8 cellular contexts compared by ENCODE assay signal in the genomic region with DNA sequence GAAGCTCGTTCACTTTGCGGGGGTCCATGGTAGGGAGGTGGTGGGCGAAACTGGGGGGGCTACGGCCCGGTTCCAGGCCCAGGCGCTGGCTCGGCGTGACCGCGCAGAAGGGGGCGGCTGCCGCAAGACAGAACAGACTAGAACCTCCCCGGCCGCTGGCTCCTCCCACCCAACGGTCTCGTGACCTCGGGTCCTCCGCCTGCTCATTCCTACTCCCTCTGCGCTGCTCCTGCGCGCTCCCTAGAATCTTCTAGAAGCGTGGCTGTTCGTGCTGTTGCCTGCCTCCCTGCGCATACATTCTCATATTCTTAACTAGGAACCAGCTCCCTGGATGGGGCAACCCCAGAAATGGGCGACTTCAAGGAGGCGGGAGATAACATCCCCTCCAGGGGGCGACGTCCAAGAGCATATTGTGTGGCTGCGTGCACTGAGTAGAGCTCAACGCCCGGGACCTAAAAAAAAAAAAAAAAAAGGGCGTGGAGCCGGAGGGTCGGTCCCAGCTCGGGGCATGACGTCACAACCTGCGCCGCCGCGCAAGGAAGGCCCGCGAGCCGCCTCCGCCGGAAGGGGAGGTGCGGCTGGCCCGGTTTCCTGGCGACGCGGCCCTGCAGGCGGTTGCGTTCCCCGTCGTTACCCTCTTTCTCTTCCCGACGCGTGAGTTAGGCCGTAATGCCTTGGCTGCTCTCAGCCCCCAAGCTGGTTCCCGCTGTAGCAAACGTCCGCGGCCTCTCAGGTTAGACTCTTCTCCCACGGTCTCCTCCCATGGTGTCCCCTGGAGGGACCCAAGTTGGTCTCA. TPM values are rescaled to one million over a fixed set of nuclear protein-coding genes. Genes with fewer than 3 reads are reported as not detected.
DNase-seq lines count a peak whose midpoint lies in the region; ATAC-seq and TF ChIP-seq lines count a peak whose summit lies in the region.

ST13 (minus strand) TSS at position 127 of the 796 bp plus-strand sequence; CDS start at position 28, 99 bp downstream.
XPNPEP3 (plus strand) TSS at position 636 of the 796 bp plus-strand sequence; CDS start at position 670, 34 bp downstream.

- peak within 1 kb of the TSS; percentile 100 for H3K27ac Mint-ChIP-seq in CD14-positive monocyte

- H3K9me3 Mint-ChIP-seq in CD14-positive monocyte: no peaks in the 10 kb centered on the region

- intact Hi-C loops in CD14-positive monocyte (cut with micrococcal nuclease): loop anchor here (5.0 kb wide), 2 partner anchors 39 to 431 kb away; partner anchors contain the start of genes SLC25A17 (in 2 of the 2) and RANGAP1 (in 1 of the 2)

- H3K36me3 Mint-ChIP-seq in CD14-positive monocyte: peaks cover 3 to 11% of the 10 kb centered on the region in 2 donors

- H3K4me1 Mint-ChIP-seq in CD14-positive monocyte: peaks cover 22% of the 10 kb centered on the region

- TF ChIP-seq CTCF in CD14-positive monocyte (IDR thresholded peaks at IDR 0.05): no peak

- ATAC-seq in GM19372 (IDR thresholded peaks at IDR 0.05; ENCODE audit: low read depth, unreplicated experiment) (peak; percentile 87), HG03558 (IDR thresholded peaks at IDR 0.05; ENCODE audit: extremely low read depth, unreplicated experiment) (peak; percentile 61), left lobe of liver (peak; percentile 91)

- H3K27me3 Mint-ChIP-seq in CD14-positive monocyte (ENCODE audit: low read depth in 3 of 3): no peaks in the 10 kb centered on the region

- peak within 1 kb of the TSS; percentile 97 to 99 for H3K4me3 Mint-ChIP-seq in CD14-positive monocyte

- DNase-seq in CD14-positive monocyte (ENCODE audit: low spot score) (peak; percentile 97), NCI-H748 treated with DMSO at 0.1 percent for 48 hours (lab: John Stamatoyannopoulos, UW) (peak; percentile 94), dedifferentiated amniotic fluid mesenchymal stem cell (ENCODE audit: extremely low spot score) (peak; percentile 95), left lobe of liver (ENCODE audit: low spot score) (peak; percentile 98)
- peak; percentile 95 to 97 for DNase-seq in activated CD4-positive, alpha-beta T cell treated with anti-CD3 and anti-CD28 coated beads, Interleukin-2, amount 50 U/mL, for 24 hours (ENCODE audit: low read depth in 1 of 2, low spot score in 1 of 2)
- peak; percentile 96 for DNase-seq in stimulated activated CD4-positive, alpha-beta T cell treated with anti-CD3 and anti-CD28 coated beads, Interleukin-2, amount 100 ng/mL, for 4 hours (ENCODE audit: low read depth)

RNA-seq across cellular contexts. Expression of gene ST13, which starts in this region (rescaled TPM):
- polyA plus RNA-seq in CD14-positive monocyte: 10 to 100 TPM; 67.2 to 81.3 TPM
- 128 TPM for total RNA-seq in left lobe of liver

RNA-seq across cellular contexts. Expression of gene XPNPEP3, which starts in this region (rescaled TPM):
- 1 to 10 TPM; 3.6 to 7.3 TPM for polyA plus RNA-seq in CD14-positive monocyte
- 22.0 TPM for total RNA-seq in left lobe of liver

Comparison
In these comparisons a context has a peak if more than half of its experiments do, and no peak if none do; other contexts are left out.
1. Peak in every context shown above with its lines: DNase-seq and ATAC-seq.